In genomic region chr22:18101536-18101935, GRCh38 we compare ENCODE assay signal across 15 cellular contexts.
"Had no signal": no experiment of that assay in that cellular context is flagged by ENCODE, and none has a peak within 500 bp of the region (broad histone marks: within the 10 kb centered on the region; RNA-seq: fewer than 3 reads in every experiment).

No MANE protein-coding gene starts in this region.

- H3K4me3 Mint-ChIP-seq: activated CD4-positive, alpha-beta memory T cell treated with anti-CD3 and anti-CD28 coated beads, Interleukin-2, amount 10 ng/mL, durations not matched to agents 7 days and 5 days; activated naive CD4-positive, alpha-beta T cell treated with anti-CD3 and anti-CD28 coated beads, Interleukin-2, amount 10 ng/mL, durations not matched to agents 7 days and 5 days; brain; dendritic cell treated with granulocyte-macrophage colony-stimulating factor and Interleukin-4, amounts not matched to agents 40 ng/mL and 50 ng/mL, for 4 days; effector memory CD8-positive, alpha-beta T cell; natural killer cell treated with Interleukin-12 subunit alpha and Interleukin-12 subunit beta and Interleukin-15 and Interleukin-18, amount 100 ng/mL, for 72 hours had no signal

- H3K27me3 Mint-ChIP-seq: activated CD4-positive, alpha-beta memory T cell treated with anti-CD3 and anti-CD28 coated beads, Interleukin-2, amount 10 ng/mL, durations not matched to agents 7 days and 5 days; brain had no signal

- H3K9me3 Mint-ChIP-seq: natural killer cell treated with Interleukin-12 subunit alpha and Interleukin-12 subunit beta and Interleukin-15 and Interleukin-18, amount 100 ng/mL, for 72 hours had no signal

- ATAC-seq: effector memory CD8-positive, alpha-beta T cell; natural killer cell treated with Interleukin-12 subunit alpha and Interleukin-12 subunit beta and Interleukin-15 and Interleukin-18, amount 100 ng/mL, for 72 hours had no signal

- H3K27ac Mint-ChIP-seq: activated CD4-positive, alpha-beta memory T cell treated with anti-CD3 and anti-CD28 coated beads, Interleukin-2, amount 10 ng/mL, durations not matched to agents 7 days and 5 days; activated naive CD4-positive, alpha-beta T cell treated with anti-CD3 and anti-CD28 coated beads, Interleukin-2, amount 10 ng/mL, durations not matched to agents 7 days and 5 days; activated T-helper 2 cell treated with anti-CD3 and anti-CD28 coated beads, Interferon-gamma antibody, Interleukin-2, Interleukin-4, amounts not matched to agents 10 μg/mL and 5 μg/mL and 100 μg/mL, durations not matched to agents 14 hours and 24 hours and 36 hours; brain; dendritic cell treated with granulocyte-macrophage colony-stimulating factor and Interleukin-4, amounts not matched to agents 40 ng/mL and 50 ng/mL, for 4 days; natural killer cell treated with Interleukin-12 subunit alpha and Interleukin-12 subunit beta and Interleukin-15 and Interleukin-18, amount 100 ng/mL, for 72 hours had no signal

- FAIRE-seq: urothelium cell line had no signal

- H3K4me1 Mint-ChIP-seq: activated naive CD4-positive, alpha-beta T cell treated with anti-CD3 and anti-CD28 coated beads, Interleukin-2, amount 10 ng/mL, durations not matched to agents 7 days and 5 days; brain had no signal

- DNase-seq: activated CD4-positive, alpha-beta memory T cell treated with anti-CD3 and anti-CD28 coated beads, Interleukin-2, amount 10 ng/mL, durations not matched to agents 7 days and 5 days; activated CD4-positive, alpha-beta T cell treated with anti-CD3 and anti-CD28 coated beads for 1 hour; activated CD8-positive, alpha-beta memory T cell treated with anti-CD3 and anti-CD28 coated beads, Interleukin-2, amount 50 U/mL, for 48 hours; activated naive CD4-positive, alpha-beta T cell treated with anti-CD3 and anti-CD28 coated beads, Interleukin-2, amount 10 ng/mL, durations not matched to agents 7 days and 5 days; effector memory CD8-positive, alpha-beta T cell; glutamatergic neuron; mammary epithelial cell; occipital lobe; stimulated activated CD4-positive, alpha-beta T cell treated with anti-CD3 and anti-CD28 coated beads, Interleukin-4, amount 100 ng/mL, for 1 hour; T-helper 9 cell had no signal
